Comparison of ENCODE assay signal across 12 cellular contexts in genomic region chr17:27551701-27552466, GRCh38.
A peak's percentile ranks its signal among the peaks of the same experiment; 100 is the strongest.
DNase-seq lines count a peak whose midpoint lies in the region; FAIRE-seq and TF ChIP-seq lines count a peak whose summit lies in the region.
"Had no signal": no experiment of that assay in that cellular context is flagged by ENCODE, and none has a peak within 500 bp of the region (broad histone marks: within the 10 kb centered on the region; RNA-seq: fewer than 3 reads in every experiment).

No MANE protein-coding gene starts in this region.

- no peaks in the 10 kb centered on the region for H3K27me3 Mint-ChIP-seq in endodermal cell (ENCODE audit: insufficient read depth)

- no peak overlapping the region for H3K4me3 Mint-ChIP-seq in endodermal cell

- H3K4me3 ChIP-seq in GM23248 (no peak overlapping the region), endodermal cell (ENCODE audit: low read length) (no peak overlapping the region), small intestine (ENCODE audit: low read depth in 1 of 2, low read length in 2 of 2) (peak overlapping the region in 1 of 2 donors; percentile 46), stomach (no peak overlapping the region)

- H3K9me3 ChIP-seq in GM23248 (ENCODE audit: low read depth): no peaks in the 10 kb centered on the region
- peaks cover 4% of the 10 kb centered on the region for H3K9me3 ChIP-seq in endodermal cell (ENCODE audit: control insufficient read depth, low read length)
- H3K9me3 ChIP-seq in small intestine (ENCODE audit: control insufficient read depth, low read depth): no peaks in the 10 kb centered on the region
- no peaks in the 10 kb centered on the region for H3K9me3 ChIP-seq in stomach

- no peaks in the 10 kb centered on the region for H3K36me3 ChIP-seq in GM23248 (ENCODE audit: low read depth)
- H3K36me3 ChIP-seq in endodermal cell (ENCODE audit: control insufficient read depth, insufficient read depth, low read length): no peaks in the 10 kb centered on the region
- H3K36me3 ChIP-seq in small intestine (ENCODE audit: control insufficient read depth in 2 of 2, insufficient read depth in 2 of 2, low read length in 2 of 2): no peaks in the 10 kb centered on the region
- H3K36me3 ChIP-seq in stomach: no peaks in the 10 kb centered on the region

- TF ChIP-seq CTCF in endodermal cell (conservative IDR thresholded peaks at IDR 0.05): no peak
- no peak for TF ChIP-seq CTCF in stomach (IDR thresholded peaks at IDR 0.05)

- no peaks in the 10 kb centered on the region for H3F3A ChIP-seq in GM23248 (ENCODE audit: insufficient read depth)

- no peaks in the 10 kb centered on the region for H3K9me2 ChIP-seq in GM23248 (ENCODE audit: insufficient read depth)

- peaks cover 22% of the 10 kb centered on the region for H3K4me1 Mint-ChIP-seq in endodermal cell

- TF ChIP-seq POLR2A in stomach (IDR thresholded peaks at IDR 0.05): no peak

- H3K79me2 ChIP-seq in GM23248 (ENCODE audit: insufficient read depth): no peaks in the 10 kb centered on the region

- WGBS in GM23248 (ENCODE audit: low coverage in 1 of 2, low lambda C conversion rate in 2 of 2, missing lambda C conversion rate in 2 of 2), 2 experiments: 84 to 86% methylated on average over 16 of the region's 16 CpGs
- 77 to 80% methylated on average over 13 to 16 of the region's 16 CpGs for WGBS in endodermal cell (ENCODE audit: insufficient coverage in 1 of 2, insufficient read length in 1 of 2), 2 experiments
- WGBS in small intestine, 3 donors: 51 to 74% (median 66%) methylated on average over 16 of the region's 16 CpGs
- WGBS in stomach, 5 donors: 72 to 76% (median 75%) methylated on average over 16 of the region's 16 CpGs

- no peak overlapping the region for H3K4me2 ChIP-seq in GM23248 (ENCODE audit: unreplicated experiment)

- no peaks in the 10 kb centered on the region for H4K20me1 ChIP-seq in GM23248 (ENCODE audit: insufficient read depth)

- no peak overlapping the region for H2AFZ ChIP-seq in GM23248

- H3K27ac ChIP-seq in GM23248 (no peak overlapping the region), endodermal cell (ENCODE audit: low read depth, low read length) (no peak overlapping the region), small intestine (ENCODE audit: low read depth in 1 of 2, low read length in 1 of 2) (peak overlapping the region; percentile 69 to 70), stomach (peak overlapping the region in 2 of 5 donors; percentile 46 to 51)

- H3K9ac ChIP-seq in GM23248: no peak overlapping the region
- no peak overlapping the region for H3K9ac ChIP-seq in endodermal cell (ENCODE audit: extremely low read depth, low read length, poor library complexity, severe bottlenecking)

- peaks cover 19% of the 10 kb centered on the region for H3K36me3 Mint-ChIP-seq in endodermal cell (ENCODE audit: low read depth)

- H3K4me1 ChIP-seq in GM23248 (ENCODE audit: insufficient read depth) (peaks cover 29% of the 10 kb centered on the region), endodermal cell (ENCODE audit: control insufficient read depth, insufficient read depth, low read length) (peaks cover 10% of the 10 kb centered on the region), small intestine (ENCODE audit: control insufficient read depth in 2 of 2, insufficient read depth in 1 of 2, low read depth in 1 of 2, low read length in 1 of 2) (peaks cover 6 to 11% of the 10 kb centered on the region in 2 donors), stomach (peaks cover 5 to 52% (median 27%) of the 10 kb centered on the region in 4 donors)

- H3K9me3 Mint-ChIP-seq in endodermal cell: peaks cover 2% of the 10 kb centered on the region

- no peak for FAIRE-seq in small intestine (lab: Jason Lieb, UNC)
- FAIRE-seq: TTC549 had no signal

- TF ChIP-seq EP300 in stomach (IDR thresholded peaks at IDR 0.05): no peak

- DNase-seq in GM23248: peak; percentile 35
- peak; percentile 32 for DNase-seq in NCI-H2029 (lab: John Stamatoyannopoulos, UW)
- DNase-seq in endodermal cell: peak; percentile 84
- DNase-seq in small intestine: peak; percentile 97
- no peak for DNase-seq in foreskin melanocyte
- DNase-seq in kidney glomerular epithelial cell (lab: John Stamatoyannopoulos, UW): no peak
- DNase-seq in stomach: no peak
- DNase-seq: activated effector memory CD4-positive, alpha-beta T cell treated with anti-CD3 and anti-CD28 coated beads, Interleukin-2, amount 50 U/mL, for 16 hours; MV-4-11; NCI-H82; stimulated activated CD8-positive, alpha-beta memory T cell treated with anti-CD3 and anti-CD28 coated beads, Interleukin-4, amount 100 ng/mL, for 48 hours had no signal

- intact Hi-C loops in stomach (cut with DNase I; ENCODE audit: low total_unique reads): no loop called here

- in situ Hi-C loops in GM23248 (cut with MboI): no loop called here

- no peaks in the 10 kb centered on the region for H3K27me3 ChIP-seq in GM23248 (replicated peaks; ENCODE audit: insufficient read depth)
- H3K27me3 ChIP-seq in endodermal cell (ENCODE audit: control insufficient read depth, insufficient read depth, low read length, poor library complexity, severe bottlenecking): no peaks in the 10 kb centered on the region
- H3K27me3 ChIP-seq in small intestine (ENCODE audit: control insufficient read depth in 2 of 2, insufficient read depth in 2 of 2, low read length in 2 of 2): no peaks in the 10 kb centered on the region
- H3K27me3 ChIP-seq in stomach: no peaks in the 10 kb centered on the region

- peak overlapping the region; percentile 65 for H3K27ac Mint-ChIP-seq in endodermal cell

Comparison
In these comparisons a context has a peak if more than half of its experiments do, and no peak if none do; other contexts are left out.
1. DNase-seq: peak in GM23248 (single experiment), NCI-H2029 (single experiment), endodermal cell (single experiment) and small intestine (single experiment); none in foreskin melanocyte (single experiment), kidney glomerular epithelial cell (single experiment) and stomach (single experiment).
2. H3K27ac ChIP-seq: peak in small intestine (2 of 2); none in GM23248 (single experiment) and endodermal cell (single experiment).